Comparison of ENCODE assay signal across 22 cellular contexts in the genomic region with DNA sequence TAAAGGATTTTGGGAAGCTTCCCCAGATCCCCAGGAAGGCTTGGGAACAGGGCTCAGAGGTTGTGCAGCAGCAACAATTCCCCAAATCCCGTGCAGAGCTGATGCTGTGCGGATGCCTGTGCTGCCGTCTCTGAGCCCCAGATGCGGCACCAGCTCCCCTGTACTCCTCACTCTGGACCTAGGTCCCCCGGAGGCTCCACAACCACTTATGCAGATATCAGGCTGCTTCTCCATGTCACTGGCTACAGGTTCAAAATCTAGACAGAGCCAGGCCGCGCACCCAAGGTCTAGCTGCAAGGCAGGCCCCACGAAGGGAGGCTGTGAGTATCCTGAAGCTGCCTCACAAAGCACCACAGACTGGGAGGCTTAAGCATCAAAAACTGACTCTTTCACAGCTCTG.
DNase-seq lines count a peak whose midpoint lies in the region; FAIRE-seq and TF ChIP-seq lines count a peak whose summit lies in the region.
"Had no signal": no experiment of that assay in that cellular context is flagged by ENCODE, and none has a peak within 500 bp of the region (broad histone marks: within the 10 kb centered on the region; RNA-seq: fewer than 3 reads in every experiment).

No MANE protein-coding gene starts in this region.

- CTCF ChIA-PET in activated CD4-positive, alpha-beta memory T cell treated with anti-CD3 and anti-CD28 coated beads, Interleukin-2, amount 10 ng/mL, durations not matched to agents 7 days and 5 days (lab: Charles Lee) = interaction anchor here (0.8 to 1.0 kb wide), 2 partner anchors 11 to 50 kb away, joined by 3 read pairs; no protein-coding TSS in a partner anchor
- CTCF ChIA-PET in activated CD4-positive, alpha-beta memory T cell treated with anti-CD3 and anti-CD28 coated beads for 36 hours (lab: Charles Lee) = no interaction called here
- CTCF ChIA-PET in CD8-positive, alpha-beta memory T cell (lab: Charles Lee) = no interaction called here
- CTCF ChIA-PET in MCF 10A (lab: Yijun Ruan, JAX) = no interaction called here

- H3K36me3 Mint-ChIP-seq in activated CD4-positive, alpha-beta memory T cell treated with anti-CD3 and anti-CD28 coated beads, Interleukin-2, amount 10 ng/mL, durations not matched to agents 7 days and 5 days (ENCODE audit: low read depth) = peaks cover 26% of the 10 kb centered on the region
- no peaks in the 10 kb centered on the region for H3K36me3 Mint-ChIP-seq in activated CD4-positive, alpha-beta memory T cell treated with anti-CD3 and anti-CD28 coated beads for 36 hours
- peaks cover 0 to 2% (median 0%) of the 10 kb centered on the region in 3 donors for H3K36me3 Mint-ChIP-seq in CD8-positive, alpha-beta memory T cell
- no peaks in the 10 kb centered on the region for H3K36me3 Mint-ChIP-seq in MCF 10A (ENCODE audit: insufficient read depth, unreplicated experiment)

- no peak for TF ChIP-seq EP300 in sigmoid colon (IDR thresholded peaks at IDR 0.05)

- peaks cover 2% of the 10 kb centered on the region for H3K79me2 ChIP-seq in hepatocyte

- no peak overlapping the region for H2AFZ ChIP-seq in hepatocyte

- H3K4me1 ChIP-seq in CD8-positive, alpha-beta memory T cell (ENCODE audit: insufficient read depth, low read length) = peaks cover 29% of the 10 kb centered on the region
- H3K4me1 ChIP-seq in hepatocyte (ENCODE audit: insufficient read depth) (peaks cover 18% of the 10 kb centered on the region), sigmoid colon (peaks cover 0 to 55% (median 31%) of the 10 kb centered on the region in 4 donors)
- peaks cover 17% of the 10 kb centered on the region for H3K4me1 ChIP-seq in effector memory CD4-positive, alpha-beta T cell (ENCODE audit: control insufficient read depth, insufficient read depth, low read length, poor library complexity, severe bottlenecking)

- TF ChIP-seq POLR2A in sigmoid colon (IDR thresholded peaks at IDR 0.05) = no peak

- TF ChIP-seq CTCF in hepatocyte (IDR thresholded peaks at IDR 0.05; ENCODE audit: poor library complexity) (no peak), sigmoid colon (IDR thresholded peaks at IDR 0.05) (no peak), MCF 10A (IDR thresholded peaks at IDR 0.05; ENCODE audit: unreplicated experiment) (no peak), D721Med (IDR thresholded peaks at IDR 0.05; ENCODE audit: insufficient read depth, missing control alignments) (no peak)

- POLR2A ChIA-PET in activated CD4-positive, alpha-beta memory T cell treated with anti-CD3 and anti-CD28 coated beads, Interleukin-2, amount 10 ng/mL, durations not matched to agents 7 days and 5 days (lab: Charles Lee) = interaction anchor here (0.8 to 1.6 kb wide), 5 partner anchors 11 to 120 kb away, joined by 3 to 13 read pairs (median 4); no protein-coding TSS in a partner anchor
- POLR2A ChIA-PET in activated CD4-positive, alpha-beta memory T cell treated with anti-CD3 and anti-CD28 coated beads for 36 hours (lab: Charles Lee) = no interaction called here
- POLR2A ChIA-PET in CD8-positive, alpha-beta memory T cell (lab: Charles Lee) = interaction anchor here (0.6 kb wide), 1 partner anchor 12 kb away, joined by 3 read pairs; no protein-coding TSS in a partner anchor
- POLR2A ChIA-PET in MCF 10A (lab: Yijun Ruan, JAX) = no interaction called here

- intact Hi-C loops in activated CD4-positive, alpha-beta memory T cell treated with anti-CD3 and anti-CD28 coated beads for 36 hours (cut with micrococcal nuclease) = no loop called here
- intact Hi-C loops in sigmoid colon (cut with DNase I) = no loop called here
- intact Hi-C loops in MCF 10A (cut with micrococcal nuclease) = no loop called here

- 93% methylated on average over 8 of the region's 8 CpGs for WGBS in hepatocyte (ENCODE audit: low lambda C conversion rate, missing lambda C conversion rate)
- WGBS in sigmoid colon, 2 donors = 95 to 97% methylated on average over 8 of the region's 8 CpGs

- no peaks in the 10 kb centered on the region for H3K36me3 ChIP-seq in CD8-positive, alpha-beta memory T cell (ENCODE audit: insufficient read depth, low read length)
- H3K36me3 ChIP-seq in hepatocyte (replicated peaks; ENCODE audit: insufficient read depth, low read depth) (no peaks in the 10 kb centered on the region), sigmoid colon (peaks cover 8 to 58% (median 28%) of the 10 kb centered on the region in 4 donors)
- H3K36me3 ChIP-seq in effector memory CD4-positive, alpha-beta T cell (ENCODE audit: control insufficient read depth, insufficient read depth, low read length) = no peaks in the 10 kb centered on the region
- H3K36me3 ChIP-seq: upper lobe of right lung had no signal

- H3K4me3 Mint-ChIP-seq in activated CD4-positive, alpha-beta memory T cell treated with anti-CD3 and anti-CD28 coated beads, Interleukin-2, amount 10 ng/mL, durations not matched to agents 7 days and 5 days = peak overlapping the region; percentile 48
- H3K4me3 Mint-ChIP-seq in activated CD4-positive, alpha-beta memory T cell treated with anti-CD3 and anti-CD28 coated beads for 36 hours = no peak overlapping the region
- peak overlapping the region in 2 of 7 donors; percentile 70 to 78 for H3K4me3 Mint-ChIP-seq in CD8-positive, alpha-beta memory T cell
- H3K4me3 Mint-ChIP-seq in MCF 10A (ENCODE audit: unreplicated experiment) = no peak overlapping the region

- H3K27me3 Mint-ChIP-seq in activated CD4-positive, alpha-beta memory T cell treated with anti-CD3 and anti-CD28 coated beads, Interleukin-2, amount 10 ng/mL, durations not matched to agents 7 days and 5 days = no peaks in the 10 kb centered on the region
- no peaks in the 10 kb centered on the region for H3K27me3 Mint-ChIP-seq in activated CD4-positive, alpha-beta memory T cell treated with anti-CD3 and anti-CD28 coated beads for 36 hours
- peaks cover 0 to 1% of the 10 kb centered on the region in 2 donors for H3K27me3 Mint-ChIP-seq in CD8-positive, alpha-beta memory T cell
- peaks cover 4% of the 10 kb centered on the region for H3K27me3 Mint-ChIP-seq in MCF 10A (ENCODE audit: insufficient read depth, unreplicated experiment)
- H3K27me3 Mint-ChIP-seq: naive thymus-derived CD4-positive, alpha-beta T cell had no signal

- H3K4me3 ChIP-seq in CD8-positive, alpha-beta memory T cell (ENCODE audit: low read length) = no peak overlapping the region
- H3K4me3 ChIP-seq in hepatocyte = no peak overlapping the region
- no peak overlapping the region for H3K4me3 ChIP-seq in sigmoid colon
- H3K4me3 ChIP-seq in effector memory CD4-positive, alpha-beta T cell (ENCODE audit: insufficient read depth, low read depth, low read length, poor library complexity, severe bottlenecking) = no peak overlapping the region
- H3K4me3 ChIP-seq: upper lobe of right lung had no signal

- peak overlapping the region; percentile 95 for H3K27ac Mint-ChIP-seq in activated CD4-positive, alpha-beta memory T cell treated with anti-CD3 and anti-CD28 coated beads, Interleukin-2, amount 10 ng/mL, durations not matched to agents 7 days and 5 days
- no peak overlapping the region for H3K27ac Mint-ChIP-seq in activated CD4-positive, alpha-beta memory T cell treated with anti-CD3 and anti-CD28 coated beads for 36 hours
- peak overlapping the region in 6 of 8 donors; percentile 47 to 91 (median 88) for H3K27ac Mint-ChIP-seq in CD8-positive, alpha-beta memory T cell
- no peak overlapping the region for H3K27ac Mint-ChIP-seq in MCF 10A (ENCODE audit: low read depth, unreplicated experiment)

- no peak for FAIRE-seq in D721Med (lab: Jason Lieb, UNC)
- FAIRE-seq: astrocyte, GM19239, small intestine had no signal

- H3K27ac ChIP-seq in CD8-positive, alpha-beta memory T cell (ENCODE audit: low read depth, low read length) = no peak overlapping the region
- peak overlapping the region; percentile 91 for H3K27ac ChIP-seq in hepatocyte
- peak overlapping the region in 2 of 4 donors; percentile 81 to 83 for H3K27ac ChIP-seq in sigmoid colon
- H3K27ac ChIP-seq in effector memory CD4-positive, alpha-beta T cell (ENCODE audit: insufficient read depth, low read length, poor library complexity, severe bottlenecking) = no peak overlapping the region
- H3K27ac ChIP-seq: upper lobe of right lung had no signal

- DNase-seq in activated CD4-positive, alpha-beta memory T cell treated with anti-CD3 and anti-CD28 coated beads, Interleukin-2, amount 10 ng/mL, durations not matched to agents 7 days and 5 days = no peak
- no peak for DNase-seq in activated CD4-positive, alpha-beta memory T cell treated with anti-CD3 and anti-CD28 coated beads for 36 hours
- DNase-seq in CD8-positive, alpha-beta memory T cell = no peak
- DNase-seq in hepatocyte (ENCODE audit: low spot score) (no peak), sigmoid colon (peak; percentile 30), MCF 10A (ENCODE audit: unreplicated experiment) (no peak), D721Med (ENCODE audit: insufficient read length, low spot score) (no peak)
- DNase-seq in effector memory CD4-positive, alpha-beta T cell = no peak
- DNase-seq: ACHN; central memory CD4-positive, alpha-beta T cell; HCEC 1CT; mesendoderm; NCI-H1048; NCI-H187 treated with DMSO at 0.1 percent for 48 hours; NCI-H82; stimulated activated CD4-positive, alpha-beta T cell treated with anti-CD3 and anti-CD28 coated beads, Interleukin-1b, Interleukin-23, amount 100 ng/mL, for 48 hours; upper lobe of right lung had no signal

- H3K27me3 ChIP-seq in CD8-positive, alpha-beta memory T cell (ENCODE audit: insufficient read depth, low read length, poor library complexity, severe bottlenecking) = peaks cover 3% of the 10 kb centered on the region
- H3K27me3 ChIP-seq in hepatocyte (no peaks in the 10 kb centered on the region), sigmoid colon (no peaks in the 10 kb centered on the region)
- no peaks in the 10 kb centered on the region for H3K27me3 ChIP-seq in effector memory CD4-positive, alpha-beta T cell (replicated peaks; ENCODE audit: control insufficient read depth, insufficient read depth, low read length, poor library complexity, severe bottlenecking)
- H3K27me3 ChIP-seq: upper lobe of right lung had no signal

- H3K4me2 ChIP-seq in hepatocyte = no peak overlapping the region

- BruUV-seq in MCF 10A (replicated peaks; lab: Mats Ljungman, UMichigan) = no TSS peak

- H3K9me2 ChIP-seq in hepatocyte (replicated peaks; ENCODE audit: insufficient read depth) = no peaks in the 10 kb centered on the region

- H3K9me3 ChIP-seq in CD8-positive, alpha-beta memory T cell (ENCODE audit: low read length) = no peaks in the 10 kb centered on the region
- H3K9me3 ChIP-seq in hepatocyte (ENCODE audit: low read depth) (no peaks in the 10 kb centered on the region), sigmoid colon (no peaks in the 10 kb centered on the region)
- no peaks in the 10 kb centered on the region for H3K9me3 ChIP-seq in effector memory CD4-positive, alpha-beta T cell (ENCODE audit: control insufficient read depth, low read length)
- H3K9me3 ChIP-seq: upper lobe of right lung had no signal

- peaks cover 61% of the 10 kb centered on the region for H3K4me1 Mint-ChIP-seq in activated CD4-positive, alpha-beta memory T cell treated with anti-CD3 and anti-CD28 coated beads, Interleukin-2, amount 10 ng/mL, durations not matched to agents 7 days and 5 days
- peaks cover 22% of the 10 kb centered on the region for H3K4me1 Mint-ChIP-seq in activated CD4-positive, alpha-beta memory T cell treated with anti-CD3 and anti-CD28 coated beads for 36 hours (ENCODE audit: low read depth)
- peaks cover 38 to 57% (median 48%) of the 10 kb centered on the region in 3 donors for H3K4me1 Mint-ChIP-seq in CD8-positive, alpha-beta memory T cell
- no peaks in the 10 kb centered on the region for H3K4me1 Mint-ChIP-seq in MCF 10A (ENCODE audit: insufficient read depth, unreplicated experiment)

- no peaks in the 10 kb centered on the region for H3K9me3 Mint-ChIP-seq in activated CD4-positive, alpha-beta memory T cell treated with anti-CD3 and anti-CD28 coated beads, Interleukin-2, amount 10 ng/mL, durations not matched to agents 7 days and 5 days
- H3K9me3 Mint-ChIP-seq in activated CD4-positive, alpha-beta memory T cell treated with anti-CD3 and anti-CD28 coated beads for 36 hours = no peaks in the 10 kb centered on the region
- no peaks in the 10 kb centered on the region for H3K9me3 Mint-ChIP-seq in CD8-positive, alpha-beta memory T cell
- H3K9me3 Mint-ChIP-seq in MCF 10A (ENCODE audit: unreplicated experiment) = no peaks in the 10 kb centered on the region
- H3K9me3 Mint-ChIP-seq: activated naive CD4-positive, alpha-beta T cell treated with anti-CD3 and anti-CD28 coated beads, Interleukin-2, amount 50 U/mL, for 72 hours; naive thymus-derived CD4-positive, alpha-beta T cell had no signal

- no peaks in the 10 kb centered on the region for H4K20me1 ChIP-seq in hepatocyte (ENCODE audit: insufficient read depth, poor library complexity, severe bottlenecking)

Comparison
In these comparisons a context has a peak if more than half of its experiments do, and no peak if none do; other contexts are left out.
1. H3K27ac Mint-ChIP-seq: peak in activated CD4-positive, alpha-beta memory T cell treated with anti-CD3 and anti-CD28 coated beads, Interleukin-2, amount 10 ng/mL, durations not matched to agents 7 days and 5 days (single experiment) and CD8-positive, alpha-beta memory T cell (6 of 8); none in activated CD4-positive, alpha-beta memory T cell treated with anti-CD3 and anti-CD28 coated beads for 36 hours (single experiment) and MCF 10A (single experiment).
2. POLR2A ChIA-PET loops: an anchor here in activated CD4-positive, alpha-beta memory T cell treated with anti-CD3 and anti-CD28 coated beads, Interleukin-2, amount 10 ng/mL, durations not matched to agents 7 days and 5 days (0.8 to 1.6 kb wide) and CD8-positive, alpha-beta memory T cell (0.6 kb wide); none called in activated CD4-positive, alpha-beta memory T cell treated with anti-CD3 and anti-CD28 coated beads for 36 hours and MCF 10A.